Comparison of ENCODE assay signal across 1 cellular context in the genomic region with DNA sequence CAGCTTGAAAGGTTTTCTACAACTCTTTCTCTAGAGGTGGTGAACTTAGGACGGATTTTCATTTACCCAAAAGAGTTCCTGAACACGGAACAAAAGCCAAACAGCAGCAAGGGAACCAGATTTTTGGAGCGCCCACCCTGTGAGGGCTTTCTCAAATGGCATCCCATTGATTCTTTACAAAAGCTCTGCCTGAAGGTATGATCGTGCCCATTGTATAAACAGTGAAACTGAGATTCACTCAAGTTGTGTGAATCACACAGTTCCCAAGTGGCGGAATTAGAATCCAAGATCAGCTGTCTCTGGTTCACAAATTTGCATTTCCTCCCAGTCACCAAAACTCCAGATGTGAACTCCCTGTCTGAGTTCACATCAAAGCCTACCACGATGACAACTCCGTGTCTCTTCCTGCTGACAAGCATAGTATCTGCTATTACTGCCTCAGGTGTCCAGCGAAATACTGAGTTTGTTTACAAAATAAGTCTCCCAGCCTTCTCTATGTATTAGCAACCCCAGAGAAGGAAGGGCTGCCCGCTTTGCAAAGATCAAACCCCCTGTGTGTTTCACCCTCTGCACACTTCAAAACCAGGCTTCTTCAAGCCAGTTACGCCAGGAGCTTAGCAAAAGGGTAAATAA.
A peak's percentile ranks its signal among the peaks of the same experiment; 100 is the strongest.
TF ChIP-seq lines count a peak whose summit lies in the region.

No MANE protein-coding gene starts in this region.

TF ChIP-seq in H1, 55 proteins besides CTCF, POLR2A, EP300 and RAD21:
- TF ChIP-seq KDM1A (IDR thresholded peaks at IDR 0.05; ENCODE audit: borderline replicate concordance, low read length) (peak; percentile 82; the same call in 1 of the 2 replicates), RNF2 (IDR thresholded peaks at IDR 0.05; ENCODE audit: borderline replicate concordance, low read depth, low read length, missing control alignments, poor library complexity, severe bottlenecking) (no peak)
